6 cellular contexts compared by ENCODE assay signal in the genomic region with DNA sequence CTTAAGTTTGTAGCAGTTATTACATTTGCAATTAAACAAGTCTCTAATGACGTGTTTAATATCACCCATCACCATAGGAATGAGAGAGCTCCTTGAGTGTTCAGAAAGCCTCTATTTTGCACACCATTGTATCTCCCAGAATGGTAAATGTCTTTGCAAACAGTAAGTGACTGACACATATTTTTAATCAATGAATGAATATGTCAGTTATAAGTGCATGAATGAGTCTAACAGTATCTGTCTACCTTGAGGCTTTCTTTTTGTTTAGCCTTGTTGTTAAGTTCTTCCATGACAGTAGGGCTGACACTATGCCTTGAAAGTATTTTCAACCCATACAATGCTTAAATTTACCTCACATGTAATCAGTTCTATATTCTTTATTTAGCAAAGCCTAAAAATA.
"Had no signal": no experiment of that assay in that cellular context is flagged by ENCODE, and none has a peak within 500 bp of the region (broad histone marks: within the 10 kb centered on the region; RNA-seq: fewer than 3 reads in every experiment).

No MANE protein-coding gene starts in this region.

- DNase-seq: GDM1, GF-D8 had no signal

- H3K4me3 ChIP-seq: GM12878 had no signal

- FAIRE-seq: GM12878, GM12892, GM18507, GM19239 had no signal

- ATAC-seq: GM12878 had no signal
